17 cellular contexts compared by ENCODE assay signal in genomic region chr6:65259982-65260381, GRCh38.
DNase-seq lines count a peak whose midpoint lies in the region; ATAC-seq lines count a peak whose summit lies in the region.
"Had no signal": no experiment of that assay in that cellular context is flagged by ENCODE, and none has a peak within 500 bp of the region (broad histone marks: within the 10 kb centered on the region; RNA-seq: fewer than 3 reads in every experiment).

No MANE protein-coding gene starts in this region.

- H3K4ac ChIP-seq in neuronal stem cell (ENCODE audit: low read length) = no peak overlapping the region

- H2BK15ac ChIP-seq in neuronal stem cell (ENCODE audit: low read length) = no peak overlapping the region

- H2AK5ac ChIP-seq in neuronal stem cell (ENCODE audit: low read depth, low read length) = no peak overlapping the region

- H3K9me3 ChIP-seq in iPS-18a (ENCODE audit: control insufficient read depth, low read depth, low read length) (peaks cover 4% of the 10 kb centered on the region), neuronal stem cell (replicated peaks in 1 of 2; ENCODE audit: control insufficient read depth in 2 of 2, insufficient read depth in 1 of 2, low read depth in 1 of 2, low read length in 2 of 2) (no peaks in the 10 kb centered on the region)
- H3K9me3 ChIP-seq: A549, Caco-2 had no signal

- no peaks in the 10 kb centered on the region for H3K27me3 ChIP-seq in iPS-18a (ENCODE audit: control insufficient read depth, insufficient read depth, low read length)
- H3K27me3 ChIP-seq in neuronal stem cell (ENCODE audit: control insufficient read depth in 3 of 3, insufficient read depth in 3 of 3, low read depth in 1 of 3, low read length in 3 of 3) = no peaks in the 10 kb centered on the region

- H2BK5ac ChIP-seq in neuronal stem cell (ENCODE audit: low read length) = no peak overlapping the region

- H4K8ac ChIP-seq in neuronal stem cell (ENCODE audit: low read depth, low read length) = no peak overlapping the region

- H3K36me3 ChIP-seq in iPS-18a (ENCODE audit: control insufficient read depth, low read depth, low read length) = no peaks in the 10 kb centered on the region
- no peaks in the 10 kb centered on the region for H3K36me3 ChIP-seq in neuronal stem cell (replicated peaks in 1 of 2; ENCODE audit: control insufficient read depth in 2 of 2, insufficient read depth in 2 of 2, low read length in 2 of 2)

- peaks cover 7% of the 10 kb centered on the region for H3K9me3 Mint-ChIP-seq in natural killer cell treated with Interleukin-12 subunit alpha and Interleukin-12 subunit beta and Interleukin-15 and Interleukin-18, amount 100 ng/mL, for 72 hours

- H3K27ac Mint-ChIP-seq in natural killer cell treated with Interleukin-12 subunit alpha and Interleukin-12 subunit beta and Interleukin-15 and Interleukin-18, amount 100 ng/mL, for 72 hours = no peak overlapping the region
- H3K27ac Mint-ChIP-seq: CD4-positive, alpha-beta T cell had no signal

- H3K4me1 Mint-ChIP-seq in natural killer cell treated with Interleukin-12 subunit alpha and Interleukin-12 subunit beta and Interleukin-15 and Interleukin-18, amount 100 ng/mL, for 72 hours (ENCODE audit: low read depth in 2 of 2) = no peaks in the 10 kb centered on the region

- H4K91ac ChIP-seq in neuronal stem cell (ENCODE audit: low read depth, low read length, poor library complexity) = no peak overlapping the region

- H3K36me3 Mint-ChIP-seq in natural killer cell treated with Interleukin-12 subunit alpha and Interleukin-12 subunit beta and Interleukin-15 and Interleukin-18, amount 100 ng/mL, for 72 hours = peaks cover 5% of the 10 kb centered on the region

- H3K27me3 Mint-ChIP-seq in natural killer cell treated with Interleukin-12 subunit alpha and Interleukin-12 subunit beta and Interleukin-15 and Interleukin-18, amount 100 ng/mL, for 72 hours = no peaks in the 10 kb centered on the region
- H3K27me3 Mint-ChIP-seq: CD4-positive, alpha-beta T cell had no signal

- H2BK120ac ChIP-seq in neuronal stem cell (ENCODE audit: low read depth, low read length) = no peak overlapping the region

- H3K4me2 ChIP-seq in neuronal stem cell (ENCODE audit: insufficient read depth, low read length, poor library complexity, severe bottlenecking) = no peak overlapping the region
- H3K4me2 ChIP-seq: A549 had no signal

- H3K4me3 Mint-ChIP-seq in natural killer cell treated with Interleukin-12 subunit alpha and Interleukin-12 subunit beta and Interleukin-15 and Interleukin-18, amount 100 ng/mL, for 72 hours = no peak overlapping the region
- H3K4me3 Mint-ChIP-seq: CD4-positive, alpha-beta T cell had no signal

- no peaks in the 10 kb centered on the region for H3K79me1 ChIP-seq in neuronal stem cell (ENCODE audit: low read depth, low read length)

- H3K9ac ChIP-seq in iPS-18a (ENCODE audit: low read length) (no peak overlapping the region), neuronal stem cell (ENCODE audit: low read depth, low read length, poor library complexity) (no peak overlapping the region)

- H2BK12ac ChIP-seq in neuronal stem cell (ENCODE audit: low read length) = no peak overlapping the region

- H3K4me3 ChIP-seq in iPS-18a (ENCODE audit: low read length) = peak overlapping the region; percentile 14
- H3K4me3 ChIP-seq in neuronal stem cell (ENCODE audit: low read length in 2 of 2) = no peak overlapping the region
- H3K4me3 ChIP-seq: A549, K562 had no signal

- no peak for ATAC-seq in GM21528 (IDR thresholded peaks at IDR 0.05; ENCODE audit: low FRiP score, unreplicated experiment)
- no peak for ATAC-seq in natural killer cell treated with Interleukin-12 subunit alpha and Interleukin-12 subunit beta and Interleukin-15 and Interleukin-18, amount 100 ng/mL, for 72 hours
- ATAC-seq: A549, K562 had no signal

- WGBS in neuronal stem cell (ENCODE audit: extremely low coverage in 2 of 2, insufficient read length in 2 of 2, insufficient replicate concordance in 1 of 2), 2 donors = no CpG with 5 or more reads among the region's 5 CpGs

- H3K27ac ChIP-seq in iPS-18a (ENCODE audit: low read length) (no peak overlapping the region), neuronal stem cell (replicated peaks; ENCODE audit: low read length) (no peak overlapping the region)
- H3K27ac ChIP-seq: 22Rv1, A549, C4-2B had no signal

- H3K14ac ChIP-seq in neuronal stem cell (ENCODE audit: low read length) = no peak overlapping the region

- peak overlapping the region; percentile 1 for H2AFZ ChIP-seq in neuronal stem cell (ENCODE audit: low read length)

- H3K23ac ChIP-seq in neuronal stem cell (ENCODE audit: low read depth, low read length, poor library complexity) = no peak overlapping the region

- peaks cover 15% of the 10 kb centered on the region for H3K4me1 ChIP-seq in iPS-18a (ENCODE audit: control insufficient read depth, low read depth, low read length)
- H3K4me1 ChIP-seq in neuronal stem cell (ENCODE audit: control insufficient read depth in 2 of 2, insufficient read depth in 1 of 2, low read depth in 1 of 2, low read length in 2 of 2) = no peaks in the 10 kb centered on the region
- H3K4me1 ChIP-seq: A549, Caco-2 had no signal

- H3K18ac ChIP-seq in neuronal stem cell (ENCODE audit: low read length) = no peak overlapping the region

- DNase-seq in NCI-H82 (lab: John Stamatoyannopoulos, UW) (peak; percentile 9), NCI-H82 treated with DMSO at 0.1 percent for 48 hours (lab: John Stamatoyannopoulos, UW; ENCODE audit: unreplicated experiment) (no peak), SK-N-DZ (ENCODE audit: low spot score) (peak; percentile 9), neuronal stem cell (ENCODE audit: low spot score) (no peak), NCI-H2171 treated with DMSO at 0.1 percent for 48 hours (lab: John Stamatoyannopoulos, UW) (no peak)
- DNase-seq in natural killer cell treated with Interleukin-12 subunit alpha and Interleukin-12 subunit beta and Interleukin-15 and Interleukin-18, amount 100 ng/mL, for 72 hours (ENCODE audit: low spot score) = no peak
- DNase-seq: AML-193; Caco-2; CD4-positive, alpha-beta T cell; HCEC 1CT; IMR-90 had no signal

Comparison
In these comparisons a context has a peak if more than half of its experiments do, and no peak if none do; other contexts are left out.
1. DNase-seq: peak in NCI-H82 (single experiment) and SK-N-DZ (single experiment); none in NCI-H82 treated with DMSO at 0.1 percent for 48 hours (single experiment), neuronal stem cell (single experiment), natural killer cell treated with Interleukin-12 subunit alpha and Interleukin-12 subunit beta and Interleukin-15 and Interleukin-18, amount 100 ng/mL, for 72 hours (single experiment) and NCI-H2171 treated with DMSO at 0.1 percent for 48 hours (single experiment).